Comparison of ENCODE assay signal across 1 cellular context in genomic region chr5:128305341-128305740, GRCh38.
TF ChIP-seq lines count a peak whose summit lies in the region.

No MANE protein-coding gene starts in this region.

TF ChIP-seq in IMR-90, 13 proteins besides CTCF, POLR2A, EP300 and RAD21 (continued from another document):
- TF ChIP-seq RFX5 (IDR thresholded peaks at IDR 0.05; ENCODE audit: low read depth, low read length) (no peak), FOS (IDR thresholded peaks at IDR 0.05; ENCODE audit: low read depth, low read length) (no peak), CHD1 (IDR thresholded peaks at IDR 0.05; ENCODE audit: low read depth, low read length) (no peak)
